10 cellular contexts compared by ENCODE assay signal in genomic region chr17:36808181-36808661, GRCh38.
A peak's percentile ranks its signal among the peaks of the same experiment; 100 is the strongest.
DNase-seq lines count a peak whose midpoint lies in the region; ATAC-seq and TF ChIP-seq lines count a peak whose summit lies in the region.
"Had no signal": no experiment of that assay in that cellular context is flagged by ENCODE, and none has a peak within 500 bp of the region (broad histone marks: within the 10 kb centered on the region; RNA-seq: fewer than 3 reads in every experiment).

No MANE protein-coding gene starts in this region.

- intact Hi-C loops in mammary epithelial cell (cut with micrococcal nuclease) (no loop called here), breast epithelium (cut with DNase I; ENCODE audit: low total_unique reads) (no loop called here), testis (cut with DNase I; ENCODE audit: low total_unique reads) (no loop called here)

- TF ChIP-seq POLR2A in breast epithelium (IDR thresholded peaks at IDR 0.05) (no peak), testis (IDR thresholded peaks at IDR 0.05) (no peak)

- ATAC-seq in GM19023 (IDR thresholded peaks at IDR 0.05; ENCODE audit: unreplicated experiment) = no peak

- H2AFZ ChIP-seq in mammary epithelial cell (ENCODE audit: low read depth, low read length) = peak overlapping the region; percentile 48

- dilution Hi-C loops in mammary epithelial cell (cut with HindIII; ENCODE audit: low sequenced_read_pairs) = no loop called here

- CTCF ChIA-PET in mammary epithelial cell (lab: Charles Lee; ENCODE audit: low non-redundant PET) = no interaction called here

- DNase-seq in mammary epithelial cell (peak; percentile 19), breast epithelium (ENCODE audit: low spot score in 2 of 2) (no peak), WERI-Rb-1 (peak; percentile 30), testis (peak; percentile 17), globus pallidus (ENCODE audit: low spot score) (no peak), NCI-H187 treated with DMSO at 0.1 percent for 48 hours (lab: John Stamatoyannopoulos, UW) (no peak)
- DNase-seq: T-helper 2 cell had no signal

- H3K27ac ChIP-seq in mammary epithelial cell (ENCODE audit: insufficient read depth, low read depth, low read length) (no peak overlapping the region), breast epithelium (no peak overlapping the region), WERI-Rb-1 (no peak overlapping the region; the same call in 1 of the 2 replicates), testis (no peak overlapping the region)
- H3K27ac ChIP-seq: BLaER1 treated with 17β-estradiol and CSF1 and Interleukin-3, amounts not matched to agents 10 nM and 100 nM had no signal

- no peak overlapping the region for H3K9ac ChIP-seq in mammary epithelial cell (ENCODE audit: insufficient read depth, low read length)
- H3K9ac ChIP-seq: BLaER1 treated with 17β-estradiol and CSF1 and Interleukin-3, amounts not matched to agents 10 nM and 100 nM had no signal

- H3K36me3 ChIP-seq in mammary epithelial cell (ENCODE audit: insufficient read depth, low read length) = no peaks in the 10 kb centered on the region
- no peaks in the 10 kb centered on the region for H3K36me3 ChIP-seq in breast epithelium
- H3K36me3 ChIP-seq in WERI-Rb-1 = no peaks in the 10 kb centered on the region
- no peaks in the 10 kb centered on the region for H3K36me3 ChIP-seq in testis (ENCODE audit: low read depth, missing control alignments)
- H3K36me3 ChIP-seq: BLaER1 treated with 17β-estradiol and CSF1 and Interleukin-3, amounts not matched to agents 10 nM and 100 nM had no signal

- H4K20me1 ChIP-seq in mammary epithelial cell (ENCODE audit: insufficient read depth, low read length) = no peaks in the 10 kb centered on the region

- peak overlapping the region; percentile 64 for H3K4me2 ChIP-seq in mammary epithelial cell (ENCODE audit: insufficient read depth, low read depth, low read length)
- H3K4me2 ChIP-seq: BLaER1 treated with 17β-estradiol and CSF1 and Interleukin-3, amounts not matched to agents 10 nM and 100 nM had no signal

- H3K9me3 ChIP-seq in mammary epithelial cell (replicated peaks; ENCODE audit: insufficient read depth, low read length) (no peaks in the 10 kb centered on the region), breast epithelium (no peaks in the 10 kb centered on the region), WERI-Rb-1 (ENCODE audit: severe bottlenecking) (no peaks in the 10 kb centered on the region), iPS-18c (ENCODE audit: control insufficient read depth, insufficient read depth, low read length) (peaks cover 2% of the 10 kb centered on the region), testis (no peaks in the 10 kb centered on the region)
- H3K9me3 ChIP-seq: BLaER1 treated with 17β-estradiol and CSF1 and Interleukin-3, amounts not matched to agents 10 nM and 100 nM had no signal

- WGBS in mammary epithelial cell (ENCODE audit: low coverage, missing lambda C conversion rate) = 8% methylated on average over 24 of the region's 60 CpGs
- WGBS in testis, 2 donors = 0 to 2% methylated on average over 22 to 49 of the region's 60 CpGs

- H3K27me3 ChIP-seq in mammary epithelial cell (ENCODE audit: insufficient read depth, low read length) (peaks cover 32% of the 10 kb centered on the region), breast epithelium (peaks cover 0 to 54% of the 10 kb centered on the region in 2 donors), WERI-Rb-1 (ENCODE audit: insufficient read depth, low read depth, severe bottlenecking) (peaks cover 4% of the 10 kb centered on the region), testis (no peaks in the 10 kb centered on the region)

- in situ Hi-C loops in mammary epithelial cell (cut with MboI; ENCODE audit: low sequenced_read_pairs in 2 of 2) = no loop called here

- no peaks in the 10 kb centered on the region for H3K79me2 ChIP-seq in mammary epithelial cell (ENCODE audit: insufficient read depth, low read length)

- no peak overlapping the region for H3K4me3 ChIP-seq in mammary epithelial cell (replicated peaks in 1 of 3; ENCODE audit: insufficient read depth in 1 of 3, low read depth in 2 of 3, low read length in 3 of 3)
- H3K4me3 ChIP-seq in breast epithelium = peak overlapping the region in 1 of 3 donors; percentile 28
- peak overlapping the region; percentile 45 for H3K4me3 ChIP-seq in WERI-Rb-1 (ENCODE audit: low read depth, low read length)
- H3K4me3 ChIP-seq in iPS-18c (ENCODE audit: insufficient read depth, low read depth, low read length) = peak overlapping the region; percentile 63
- H3K4me3 ChIP-seq in testis = peak overlapping the region; percentile 12 to 50
- H3K4me3 ChIP-seq: BLaER1 treated with 17β-estradiol and CSF1 and Interleukin-3, amounts not matched to agents 10 nM and 100 nM had no signal

- TF ChIP-seq CTCF in mammary epithelial cell (conservative IDR thresholded peaks at IDR 0.05 in 1 of 2, IDR thresholded peaks at IDR 0.05 in 1 of 2; ENCODE audit: extremely low read depth in 1 of 2, insufficient read depth in 1 of 2, low read depth in 1 of 2, low read length in 2 of 2) (no peak), breast epithelium (IDR thresholded peaks at IDR 0.05) (no peak), WERI-Rb-1 (IDR thresholded peaks at IDR 0.05; ENCODE audit: low read depth, low read length) (no peak), testis (IDR thresholded peaks at IDR 0.05) (no peak)

- no TSS peak for BruUV-seq in mammary epithelial cell (replicated peaks; lab: Mats Ljungman, UMichigan)

- H3K4me1 ChIP-seq in mammary epithelial cell (ENCODE audit: insufficient read depth, low read length) = peaks cover 9% of the 10 kb centered on the region
- no peaks in the 10 kb centered on the region for H3K4me1 ChIP-seq in breast epithelium
- H3K4me1 ChIP-seq in testis = no peaks in the 10 kb centered on the region

Comparison
In these comparisons a context has a peak if more than half of its experiments do, and no peak if none do; other contexts are left out.
1. DNase-seq: peak in mammary epithelial cell (single experiment), WERI-Rb-1 (single experiment) and testis (single experiment); none in breast epithelium (0 of 2), globus pallidus (single experiment) and NCI-H187 treated with DMSO at 0.1 percent for 48 hours (single experiment).
2. H3K4me3 ChIP-seq: peak in WERI-Rb-1 (single experiment), iPS-18c (single experiment) and testis (2 of 2); none in mammary epithelial cell (0 of 3).